In the genomic region with DNA sequence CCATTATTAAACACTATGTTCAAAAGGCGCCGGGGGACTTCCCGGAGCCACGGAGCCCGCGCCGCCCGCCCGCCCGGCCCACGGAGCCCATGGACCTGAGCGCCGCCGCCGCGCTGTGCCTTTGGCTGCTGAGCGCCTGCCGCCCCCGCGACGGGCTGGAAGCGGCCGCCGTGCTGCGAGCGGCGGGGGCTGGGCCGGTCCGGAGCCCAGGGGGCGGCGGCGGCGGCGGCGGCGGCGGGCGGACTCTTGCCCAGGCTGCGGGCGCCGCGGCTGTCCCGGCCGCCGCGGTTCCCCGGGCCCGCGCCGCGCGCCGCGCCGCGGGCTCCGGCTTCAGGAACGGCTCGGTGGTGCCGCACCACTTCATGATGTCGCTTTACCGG, we compare ENCODE assay signal across 8 cellular contexts. TPM values are rescaled to one million over a fixed set of nuclear protein-coding genes. Genes with fewer than 3 reads are reported as not detected.
A peak's percentile ranks its signal among the peaks of the same experiment; 100 is the strongest.
DNase-seq lines count a peak whose midpoint lies in the region; ATAC-seq and TF ChIP-seq lines count a peak whose summit lies in the region.
"Had no signal": no experiment of that assay in that cellular context is flagged by ENCODE, and none has a peak within 500 bp of the region (broad histone marks: within the 10 kb centered on the region; RNA-seq: fewer than 3 reads in every experiment).

No MANE protein-coding gene starts in this region.

- no peak for TF ChIP-seq CTCF in hepatocyte (IDR thresholded peaks at IDR 0.05; ENCODE audit: poor library complexity)

- H3K9me2 ChIP-seq in hepatocyte (replicated peaks; ENCODE audit: insufficient read depth) = no peaks in the 10 kb centered on the region

- peaks cover 0 to 3% of the 10 kb centered on the region in 2 donors for H3K36me3 Mint-ChIP-seq in stimulated activated naive B cell treated with anti-CD40 and anti-IgM and Interleukin-4, amounts not matched to agents 10 μg/mL and 1 μg/mL and 100 μg/mL, for 72 hours

- H3K9me3 Mint-ChIP-seq in stimulated activated naive B cell treated with anti-CD40 and anti-IgM and Interleukin-4, amounts not matched to agents 10 μg/mL and 1 μg/mL and 100 μg/mL, for 72 hours = no peaks in the 10 kb centered on the region
- H3K9me3 Mint-ChIP-seq: activated naive CD4-positive, alpha-beta T cell treated with anti-CD3 and anti-CD28 coated beads, Interleukin-2, amount 10 ng/mL, durations not matched to agents 7 days and 5 days had no signal

- 0% methylated on average over 10 of the region's 62 CpGs for whole genome bisulfite sequencing in hepatocyte (ENCODE audit: low lambda C conversion rate, missing lambda C conversion rate)

- peaks cover 95% of the 10 kb centered on the region for H3K27me3 ChIP-seq in hepatocyte

- H3K4me1 Mint-ChIP-seq in stimulated activated naive B cell treated with anti-CD40 and anti-IgM and Interleukin-4, amounts not matched to agents 10 μg/mL and 1 μg/mL and 100 μg/mL, for 72 hours = peaks cover 38 to 66% of the 10 kb centered on the region in 2 donors

- H3K79me2 ChIP-seq in hepatocyte = no peaks in the 10 kb centered on the region

- DNase-seq in RPMI8226 (peak; percentile 16), hepatocyte (ENCODE audit: low spot score) (no peak)
- no peak for DNase-seq in stimulated activated naive B cell treated with anti-CD40 and anti-IgM and Interleukin-4, amounts not matched to agents 10 μg/mL and 1 μg/mL and 100 μg/mL, for 72 hours
- DNase-seq in activated CD4-positive, alpha-beta T cell treated with anti-CD3 and anti-CD28 coated beads for 4 hours = no peak

- no peaks in the 10 kb centered on the region for H4K20me1 ChIP-seq in hepatocyte (ENCODE audit: insufficient read depth, poor library complexity, severe bottlenecking)

- peak overlapping the region; percentile 45 for H2AFZ ChIP-seq in hepatocyte

- H3K27me3 Mint-ChIP-seq in stimulated activated naive B cell treated with anti-CD40 and anti-IgM and Interleukin-4, amounts not matched to agents 10 μg/mL and 1 μg/mL and 100 μg/mL, for 72 hours = peaks cover 60 to 89% of the 10 kb centered on the region in 2 donors

- no peaks in the 10 kb centered on the region for H3K9me3 ChIP-seq in hepatocyte (ENCODE audit: low read depth)

- no peak overlapping the region for H3K27ac Mint-ChIP-seq in stimulated activated naive B cell treated with anti-CD40 and anti-IgM and Interleukin-4, amounts not matched to agents 10 μg/mL and 1 μg/mL and 100 μg/mL, for 72 hours
- H3K27ac Mint-ChIP-seq: activated naive CD4-positive, alpha-beta T cell treated with anti-CD3 and anti-CD28 coated beads, Interleukin-2, amount 10 ng/mL, durations not matched to agents 7 days and 5 days had no signal

- peak overlapping the region; percentile 39 to 57 for H3K4me3 Mint-ChIP-seq in stimulated activated naive B cell treated with anti-CD40 and anti-IgM and Interleukin-4, amounts not matched to agents 10 μg/mL and 1 μg/mL and 100 μg/mL, for 72 hours

- peak overlapping the region; percentile 96 for H3K4me2 ChIP-seq in hepatocyte

- H3K36me3 ChIP-seq in hepatocyte (replicated peaks; ENCODE audit: insufficient read depth, low read depth) = no peaks in the 10 kb centered on the region

- H3K4me3 ChIP-seq in hepatocyte = peak overlapping the region; percentile 26

- H3K27ac ChIP-seq in hepatocyte = no peak overlapping the region

- peaks cover 14% of the 10 kb centered on the region for H3K4me1 ChIP-seq in hepatocyte (ENCODE audit: insufficient read depth)

- peak; percentile 24 for ATAC-seq in GM19043 (IDR thresholded peaks at IDR 0.05; ENCODE audit: low read depth, unreplicated experiment)
- peak; percentile 33 to 34 for ATAC-seq in stimulated activated naive B cell treated with anti-CD40 and anti-IgM and Interleukin-4, amounts not matched to agents 10 μg/mL and 1 μg/mL and 100 μg/mL, for 72 hours (replicated peaks)
- no peak for ATAC-seq in GM21515 (IDR thresholded peaks at IDR 0.05; ENCODE audit: unreplicated experiment)
- no peak for ATAC-seq in HG03378 (IDR thresholded peaks at IDR 0.05; ENCODE audit: unreplicated experiment)

RNA-seq across cellular contexts. Expression of a gene that starts 0.2 kb away (rescaled TPM):
- total RNA-seq in hepatocyte = 0.24 and 0.37 TPM in 2 replicates
- 0.10 and 0.24 TPM in 2 replicates for polyA plus RNA-seq in hepatocyte

RNA-seq across cellular contexts. Expression of a gene that starts 16.2 kb away (rescaled TPM):
- 25.8 and 26.8 TPM in 2 replicates for total RNA-seq in hepatocyte
- 26.3 and 29.6 TPM in 2 replicates for polyA plus RNA-seq in hepatocyte

Comparison
In these comparisons a context has a peak if more than half of its experiments do, and no peak if none do; other contexts are left out.
1. ATAC-seq: peak in GM19043 (single experiment) and stimulated activated naive B cell treated with anti-CD40 and anti-IgM and Interleukin-4, amounts not matched to agents 10 μg/mL and 1 μg/mL and 100 μg/mL, for 72 hours (2 of 2); none in GM21515 (single experiment) and HG03378 (single experiment).